In genomic region chr12:120350576-120351350, GRCh38 we compare ENCODE assay signal across 19 cellular contexts. TPM values are rescaled to one million over a fixed set of nuclear protein-coding genes. Genes with fewer than 3 reads are reported as not detected.
DNase-seq lines count a peak whose midpoint lies in the region; ATAC-seq, FAIRE-seq and TF ChIP-seq lines count a peak whose summit lies in the region.
"Had no signal": no experiment of that assay in that cellular context is flagged by ENCODE, and none has a peak within 500 bp of the region (broad histone marks: within the 10 kb centered on the region; RNA-seq: fewer than 3 reads in every experiment).

No MANE protein-coding gene starts in this region.

- BruUV-seq in HepG2 (replicated peaks; lab: Mats Ljungman, UMichigan): no TSS peak

- WGBS in liver: 31% methylated on average over 19 of the region's 19 CpGs
- WGBS in HepG2 (ENCODE audit: low lambda C conversion rate): 64% methylated on average over 16 of the region's 19 CpGs
- 58 to 77% methylated on average over 19 of the region's 19 CpGs for WGBS in lung, 2 donors

- TF ChIP-seq CTCF in liver (IDR thresholded peaks at IDR 0.05; ENCODE audit: low read depth, low read length, missing input control) (no peak), HepG2 (CRISPR knock-in tag; IDR thresholded peaks at IDR 0.05) (no peak), lung (IDR thresholded peaks at IDR 0.05; ENCODE audit: control extremely low read depth, extremely low read depth) (no peak)

- H3K27me3 ChIP-seq in liver (ENCODE audit: control insufficient read depth in 4 of 4, insufficient read depth in 4 of 4, low read length in 3 of 4): no peaks in the 10 kb centered on the region
- no peaks in the 10 kb centered on the region for H3K27me3 ChIP-seq in HepG2 (ENCODE audit: control insufficient read depth in 1 of 2, insufficient read depth in 2 of 2, low read length in 2 of 2)
- H3K27me3 ChIP-seq in adipocyte (replicated peaks; ENCODE audit: control insufficient read depth, insufficient read depth, low read length): peaks cover 10% of the 10 kb centered on the region
- no peaks in the 10 kb centered on the region for H3K27me3 ChIP-seq in lung (ENCODE audit: control insufficient read depth, insufficient read depth)
- H3K27me3 ChIP-seq: adrenal gland, thyroid gland had no signal

- POLR2A ChIA-PET in HepG2 (lab: Yijun Ruan, JAX): no interaction called here

- TF ChIP-seq RAD21 in liver (IDR thresholded peaks at IDR 0.05) (peak in 1 of 2 donors; percentile 28), HepG2 (CRISPR knock-in tag; IDR thresholded peaks at IDR 0.05) (no peak)

- H3K4me1 ChIP-seq in liver (ENCODE audit: control insufficient read depth in 4 of 4, insufficient read depth in 4 of 4, low read length in 3 of 4) (peaks cover 4 to 20% (median 13%) of the 10 kb centered on the region in 4 donors), HepG2 (ENCODE audit: insufficient read depth, low read length) (no peaks in the 10 kb centered on the region), adipocyte (ENCODE audit: control insufficient read depth, insufficient read depth, low read length) (peaks cover 26% of the 10 kb centered on the region), lung (ENCODE audit: control insufficient read depth in 2 of 2, insufficient read depth in 2 of 2, low read length in 2 of 2) (peaks cover 0 to 2% of the 10 kb centered on the region in 2 donors)
- H3K4me1 ChIP-seq: parathyroid adenoma had no signal

- H3K9me3 ChIP-seq in liver (ENCODE audit: control insufficient read depth in 4 of 4, low read length in 3 of 4): no peaks in the 10 kb centered on the region
- H3K9me3 ChIP-seq in HepG2 (ENCODE audit: low read length): no peaks in the 10 kb centered on the region
- H3K9me3 ChIP-seq in adipocyte (ENCODE audit: control insufficient read depth, low read length): no peaks in the 10 kb centered on the region
- H3K9me3 ChIP-seq in lung (ENCODE audit: control insufficient read depth in 2 of 2, insufficient read depth in 1 of 2, low read length in 1 of 2): peaks cover 0 to 4% of the 10 kb centered on the region in 2 donors
- H3K9me3 ChIP-seq: adrenal gland, thyroid gland had no signal

- intact Hi-C loops in HepG2 (cut with micrococcal nuclease; ENCODE audit: unreplicated experiment): no loop called here

- FAIRE-seq in HepG2 (lab: Jason Lieb, UNC): no peak

- no peak for TF ChIP-seq POLR2A in HepG2 (IDR thresholded peaks at IDR 0.05; ENCODE audit: insufficient read depth in 1 of 2, low read depth in 2 of 2, low read length in 2 of 2)

- CTCF ChIA-PET in HepG2 (lab: Yijun Ruan, JAX; ENCODE audit: low intra/inter-chr PET ratio, low total read pairs): no interaction called here

- H3K4me3 ChIP-seq in liver (ENCODE audit: low read depth in 1 of 3, low read length in 3 of 3): peak overlapping the region in 2 of 3 donors; percentile 22 to 38
- no peak overlapping the region for H3K4me3 ChIP-seq in HepG2 (replicated peaks in 1 of 3; ENCODE audit: insufficient read depth in 1 of 3, low read depth in 2 of 3, low read length in 3 of 3)
- H3K4me3 ChIP-seq in adipocyte (ENCODE audit: low read length): no peak overlapping the region
- no peak overlapping the region for H3K4me3 ChIP-seq in lung
- H3K4me3 ChIP-seq: adrenal gland, skin epidermis, thyroid gland had no signal

- peak overlapping the region; percentile 14 to 42 for H3K9ac ChIP-seq in liver (ENCODE audit: low read depth in 1 of 2, low read length in 2 of 2)
- H3K9ac ChIP-seq in HepG2 (ENCODE audit: insufficient read depth, low read depth, low read length): no peak overlapping the region
- peak overlapping the region; percentile 6 for H3K9ac ChIP-seq in adipocyte (ENCODE audit: low read length)
- H3K9ac ChIP-seq: KMS-11, parathyroid adenoma had no signal

- TF ChIP-seq EP300 in HepG2 (IDR thresholded peaks at IDR 0.05; ENCODE audit: low read depth in 2 of 2, low read length in 2 of 2) (no peak), HepG2 (CRISPR knock-in tag; IDR thresholded peaks at IDR 0.05; ENCODE audit: borderline replicate concordance) (no peak)

- no peaks in the 10 kb centered on the region for H3K79me2 ChIP-seq in HepG2 (ENCODE audit: insufficient read depth, low read length)
- H3K79me2 ChIP-seq: parathyroid adenoma had no signal

- DNase-seq in HepG2 (ENCODE audit: low spot score): no peak
- no peak for DNase-seq in adipocyte (ENCODE audit: low read depth)
- DNase-seq in lung (ENCODE audit: low spot score): peak; percentile 67
- no peak for DNase-seq in AG08395 (ENCODE audit: low spot score)
- DNase-seq in ecto neural progenitor cell (ENCODE audit: low spot score): no peak
- DNase-seq in T-helper 9 cell: no peak
- DNase-seq: activated CD8-positive, alpha-beta memory T cell treated with anti-CD3 and anti-CD28 coated beads for 24 hours; CD4-positive, CD25-positive, alpha-beta regulatory T cell; NCI-H2227 treated with DMSO at 0.1 percent for 48 hours; thyroid gland had no signal

- H3K36me3 ChIP-seq in liver (ENCODE audit: control insufficient read depth in 4 of 4, insufficient read depth in 3 of 4, low read depth in 1 of 4, low read length in 3 of 4): no peaks in the 10 kb centered on the region
- no peaks in the 10 kb centered on the region for H3K36me3 ChIP-seq in HepG2 (replicated peaks in 1 of 2; ENCODE audit: control insufficient read depth in 1 of 2, insufficient read depth in 2 of 2, low read length in 2 of 2)
- no peaks in the 10 kb centered on the region for H3K36me3 ChIP-seq in adipocyte (ENCODE audit: control insufficient read depth, insufficient read depth, low read length, severe bottlenecking)
- no peaks in the 10 kb centered on the region for H3K36me3 ChIP-seq in lung (ENCODE audit: control insufficient read depth in 2 of 2, insufficient read depth in 2 of 2, low read length in 2 of 2)
- H3K36me3 ChIP-seq: adrenal gland, thyroid gland had no signal

- H3K4me2 ChIP-seq in HepG2 (ENCODE audit: low read depth, low read length): no peak overlapping the region
- H3K4me2 ChIP-seq: KMS-11 had no signal

- no peaks in the 10 kb centered on the region for H4K20me1 ChIP-seq in HepG2 (ENCODE audit: insufficient read depth, low read length)

- ATAC-seq in HepG2 (no peak; the same call in 2 of the 3 replicates), lung (ENCODE audit: insufficient read depth, low FRiP score) (peak; percentile 47), HG03097 (IDR thresholded peaks at IDR 0.05; ENCODE audit: low FRiP score, unreplicated experiment) (no peak)

- in situ Hi-C loops in HepG2 (cut with HindIII; ENCODE audit: extremely low pct_ligation_motif_present, low pct_unique_long_range_greater_than_20kb): no loop called here

- H3K27ac ChIP-seq in liver (ENCODE audit: low read depth in 1 of 2, low read length in 2 of 2) (peak overlapping the region in 1 of 2 donors; percentile 50), HepG2 (ENCODE audit: extremely low read length, insufficient read depth, low read length) (no peak overlapping the region), lung (ENCODE audit: low read depth in 1 of 2, low read length in 1 of 2) (no peak overlapping the region)
- H3K27ac ChIP-seq: adrenal gland, KMS-11, parathyroid adenoma, skin epidermis, thyroid gland had no signal

- no peak overlapping the region for H2AFZ ChIP-seq in HepG2 (ENCODE audit: low read length)
- H2AFZ ChIP-seq: parathyroid adenoma had no signal

RNA-seq across cellular contexts. Expression of gene MSI1, which starts 18.2 kb away (rescaled TPM):
- 1 to 10 TPM in 1 of 2 donors, not detected in 1; 1.2 TPM for total RNA-seq in liver
- polyA plus RNA-seq in liver: under 1 TPM in 1 of 2 donors, not detected in 1; 0.13 TPM
- total RNA-seq in HepG2 (2016; rRNA removed; fragmentation: Illumina TruSeq; extraction: Trizol): 0.46 and 0.80 TPM in 2 replicates
- 0.44 and 0.61 TPM in 2 replicates for total RNA-seq in HepG2 (2016; cell fraction: cytosol; rRNA removed; fragmentation: Illumina TruSeq; extraction: Trizol; ENCODE audit: low read depth)
- 0.37 and 0.48 TPM in 2 replicates for total RNA-seq in HepG2 (2016; cell fraction: insoluble cytoplasmic fraction; rRNA removed; fragmentation: Illumina TruSeq; extraction: Trizol)
- total RNA-seq in HepG2 (2016; cell fraction: membrane; rRNA removed; fragmentation: Illumina TruSeq; extraction: Trizol): 1.1 TPM in 2 replicates
- 0.56 and 0.75 TPM in 2 replicates for total RNA-seq in HepG2 (2016; cell fraction: nucleus; rRNA removed; fragmentation: Illumina TruSeq; extraction: Trizol)
- polyA plus RNA-seq in HepG2 (2011; rRNA removed): 0.08 and 0.09 TPM in 2 replicates
- polyA plus RNA-seq in HepG2 (2011; cell fraction: cytosol; rRNA removed): 0.09 TPM in 1 of 2 replicates, not detected in the other
- polyA plus RNA-seq in HepG2 (2011; cell fraction: nucleus; rRNA removed): 0.27 and 0.28 TPM in 2 replicates
- 0.05 TPM in 1 of 2 replicates, not detected in the other for polyA plus RNA-seq in HepG2 (2012)
- 0.61 and 0.75 TPM in 2 replicates for polyA plus RNA-seq in HepG2 (2016; cell fraction: cytosol; fragmentation: Illumina TruSeq; extraction: Trizol; ENCODE audit: low read depth)
- 0.61 and 1.6 TPM in 2 replicates for polyA plus RNA-seq in HepG2 (2016; cell fraction: insoluble cytoplasmic fraction; fragmentation: Illumina TruSeq; extraction: Trizol; ENCODE audit: low read depth)
- polyA plus RNA-seq in HepG2 (2016; cell fraction: membrane; fragmentation: Illumina TruSeq; extraction: Trizol; ENCODE audit: low read depth): 0.93 and 1.2 TPM in 2 replicates
- 1.5 and 3.3 TPM in 2 replicates for polyA plus RNA-seq in HepG2 (2016; cell fraction: nucleus; fragmentation: Illumina TruSeq; extraction: Trizol; ENCODE audit: insufficient read depth, low read depth)
- 0.18 TPM in 1 of 2 replicates, not detected in the other for polyA minus RNA-seq in HepG2 (2011; rRNA and poly(A)+ RNA removed; ENCODE audit: low replicate concordance)
- polyA minus RNA-seq in HepG2 (2011; cell fraction: cytosol; rRNA and poly(A)+ RNA removed): not detected in 2 replicates
- not detected in 2 replicates for polyA minus RNA-seq in HepG2 (2011; cell fraction: nucleus; rRNA and poly(A)+ RNA removed)
- total RNA-seq in lung: 1 to 10 TPM in 1 of 2 donors, under 1 TPM in 1; 0.95 to 3.5 TPM
- polyA plus RNA-seq in lung: under 1 TPM; 0.18 to 0.22 TPM
- total RNA-seq: activated T-helper 1 cell treated with anti-CD3 and anti-CD28 coated beads, Interleukin-12 subunit alpha, Interleukin-12 subunit beta, Interleukin-2, Interleukin-4 antibody, amounts not matched to agents 30 ng/mL and 10 ng/mL and 1 ng/mL, durations not matched to agents 14 hours and 24 hours and 36 hours; CD4-positive, CD25-positive, alpha-beta regulatory T cell; fibroblast of villous mesenchyme; T-helper 2 cell treated with Interferon-gamma antibody and Interleukin-4, amounts not matched to agents 100 ng/mL and 5 ng/mL, for 36 hours had no signal
- polyA plus RNA-seq: CD4-positive, CD25-positive, alpha-beta regulatory T cell had no signal

RNA-seq across cellular contexts. Expression of gene PLA2G1B, which starts 23.2 kb away (rescaled TPM):
- total RNA-seq in liver (1 to 10 TPM in 1 of 2 donors, under 1 TPM in 1; 0.84 to 1.4 TPM), HepG2 (2016; rRNA removed; fragmentation: Illumina TruSeq; extraction: Trizol) (0.87 and 1.4 TPM in 2 replicates), lung (10 to 100 TPM in 1 of 2 donors, 1 to 10 TPM in 1; 6.5 to 33.9 TPM)
- polyA plus RNA-seq in liver (1 to 10 TPM in 1 of 2 donors, under 1 TPM in 1; 0.39 to 4.6 TPM), HepG2 (2011; rRNA removed) (0.33 and 0.59 TPM in 2 replicates), lung (100 to 1,000 TPM in 1 of 2 donors, 10 to 100 TPM in 1; 24.4 to 193 TPM)
- total RNA-seq in HepG2 (2016; cell fraction: cytosol; rRNA removed; fragmentation: Illumina TruSeq; extraction: Trizol; ENCODE audit: low read depth): 1.4 and 1.6 TPM in 2 replicates
- 1.4 and 2.0 TPM in 2 replicates for total RNA-seq in HepG2 (2016; cell fraction: insoluble cytoplasmic fraction; rRNA removed; fragmentation: Illumina TruSeq; extraction: Trizol)
- 1.3 and 1.4 TPM in 2 replicates for total RNA-seq in HepG2 (2016; cell fraction: membrane; rRNA removed; fragmentation: Illumina TruSeq; extraction: Trizol)
- total RNA-seq in HepG2 (2016; cell fraction: nucleus; rRNA removed; fragmentation: Illumina TruSeq; extraction: Trizol): 1.1 TPM in 1 of 2 replicates, not detected in the other
- polyA plus RNA-seq in HepG2 (2011; cell fraction: cytosol; rRNA removed): 0.42 and 0.54 TPM in 2 replicates
- not detected in 2 replicates for polyA plus RNA-seq in HepG2 (2011; cell fraction: nucleus; rRNA removed)
- polyA plus RNA-seq in HepG2 (2012): 0.41 and 0.44 TPM in 2 replicates
- 1.4 and 1.7 TPM in 2 replicates for polyA plus RNA-seq in HepG2 (2016; cell fraction: cytosol; fragmentation: Illumina TruSeq; extraction: Trizol; ENCODE audit: low read depth)
- polyA plus RNA-seq in HepG2 (2016; cell fraction: insoluble cytoplasmic fraction; fragmentation: Illumina TruSeq; extraction: Trizol; ENCODE audit: low read depth): 1.0 and 1.1 TPM in 2 replicates
- polyA plus RNA-seq in HepG2 (2016; cell fraction: membrane; fragmentation: Illumina TruSeq; extraction: Trizol; ENCODE audit: low read depth): 1.1 and 1.2 TPM in 2 replicates
- 1.7 TPM in 1 of 2 replicates, not detected in the other for polyA plus RNA-seq in HepG2 (2016; cell fraction: nucleus; fragmentation: Illumina TruSeq; extraction: Trizol; ENCODE audit: insufficient read depth, low read depth)
- not detected in 2 replicates for polyA minus RNA-seq in HepG2 (2011; rRNA and poly(A)+ RNA removed; ENCODE audit: low replicate concordance)
- not detected in 2 replicates for polyA minus RNA-seq in HepG2 (2011; cell fraction: cytosol; rRNA and poly(A)+ RNA removed)
- not detected in 2 replicates for polyA minus RNA-seq in HepG2 (2011; cell fraction: nucleus; rRNA and poly(A)+ RNA removed)
- total RNA-seq: activated T-helper 1 cell treated with anti-CD3 and anti-CD28 coated beads, Interleukin-12 subunit alpha, Interleukin-12 subunit beta, Interleukin-2, Interleukin-4 antibody, amounts not matched to agents 30 ng/mL and 10 ng/mL and 1 ng/mL, durations not matched to agents 14 hours and 24 hours and 36 hours; CD4-positive, CD25-positive, alpha-beta regulatory T cell; fibroblast of villous mesenchyme; T-helper 2 cell treated with Interferon-gamma antibody and Interleukin-4, amounts not matched to agents 100 ng/mL and 5 ng/mL, for 36 hours; thyroid gland had no signal

RNA-seq across cellular contexts. Expression of gene SIRT4, which starts 48.6 kb away (rescaled TPM):
- total RNA-seq in liver (1 to 10 TPM; 1.6 to 2.3 TPM), HepG2 (2016; rRNA removed; fragmentation: Illumina TruSeq; extraction: Trizol) (3.4 and 7.0 TPM in 2 replicates), lung (1 to 10 TPM; 1.2 to 5.9 TPM)
- polyA plus RNA-seq in liver (1 to 10 TPM; 1.6 to 4.2 TPM), HepG2 (2011; rRNA removed) (4.8 and 5.8 TPM in 2 replicates), lung (1 to 10 TPM in 1 of 2 donors, under 1 TPM in 1; 0.95 to 2.2 TPM)
- 1.7 and 1.8 TPM in 2 replicates for total RNA-seq in HepG2 (2016; cell fraction: cytosol; rRNA removed; fragmentation: Illumina TruSeq; extraction: Trizol; ENCODE audit: low read depth)
- total RNA-seq in HepG2 (2016; cell fraction: insoluble cytoplasmic fraction; rRNA removed; fragmentation: Illumina TruSeq; extraction: Trizol): 3.3 and 4.9 TPM in 2 replicates
- total RNA-seq in HepG2 (2016; cell fraction: membrane; rRNA removed; fragmentation: Illumina TruSeq; extraction: Trizol): 1.4 and 1.9 TPM in 2 replicates
- 1.8 and 2.1 TPM in 2 replicates for total RNA-seq in HepG2 (2016; cell fraction: nucleus; rRNA removed; fragmentation: Illumina TruSeq; extraction: Trizol)
- polyA plus RNA-seq in HepG2 (2011; cell fraction: cytosol; rRNA removed): 4.1 and 5.0 TPM in 2 replicates
- polyA plus RNA-seq in HepG2 (2011; cell fraction: nucleus; rRNA removed): 2.5 and 3.0 TPM in 2 replicates
- polyA plus RNA-seq in HepG2 (2012): 4.1 and 6.6 TPM in 2 replicates
- polyA plus RNA-seq in HepG2 (2016; cell fraction: cytosol; fragmentation: Illumina TruSeq; extraction: Trizol; ENCODE audit: low read depth): 0.69 and 0.86 TPM in 2 replicates
- 4.5 and 4.9 TPM in 2 replicates for polyA plus RNA-seq in HepG2 (2016; cell fraction: insoluble cytoplasmic fraction; fragmentation: Illumina TruSeq; extraction: Trizol; ENCODE audit: low read depth)
- polyA plus RNA-seq in HepG2 (2016; cell fraction: membrane; fragmentation: Illumina TruSeq; extraction: Trizol; ENCODE audit: low read depth): 0.82 and 0.95 TPM in 2 replicates
- polyA plus RNA-seq in HepG2 (2016; cell fraction: nucleus; fragmentation: Illumina TruSeq; extraction: Trizol; ENCODE audit: insufficient read depth, low read depth): 2.4 and 2.7 TPM in 2 replicates
- 0.91 and 4.7 TPM in 2 replicates for polyA minus RNA-seq in HepG2 (2011; rRNA and poly(A)+ RNA removed; ENCODE audit: low replicate concordance)
- 0.79 and 1.8 TPM in 2 replicates for polyA minus RNA-seq in HepG2 (2011; cell fraction: cytosol; rRNA and poly(A)+ RNA removed)
- 2.3 and 3.9 TPM in 2 replicates for polyA minus RNA-seq in HepG2 (2011; cell fraction: nucleus; rRNA and poly(A)+ RNA removed)

RNA-seq across cellular contexts. Expression of gene RNU4-1, which starts 57.7 kb away (rescaled TPM):
- total RNA-seq in liver (under 1 TPM; under 0.01 TPM), HepG2 (2016; rRNA removed; fragmentation: Illumina TruSeq; extraction: Trizol) (623 and 7,407 TPM in 2 replicates), lung (1,000 to 10,000 TPM in 1 of 2 donors, under 1 TPM in 1; under 0.01 to 2,200 TPM)
- polyA plus RNA-seq in liver (10 to 100 TPM in 1 of 2 donors, not detected in 1; 26.0 TPM), HepG2 (2011; rRNA removed) (not detected in 2 replicates), lung (not detected)
- total RNA-seq in HepG2 (2016; cell fraction: cytosol; rRNA removed; fragmentation: Illumina TruSeq; extraction: Trizol; ENCODE audit: low read depth): 43,967 and 49,615 TPM in 2 replicates
- total RNA-seq in HepG2 (2016; cell fraction: insoluble cytoplasmic fraction; rRNA removed; fragmentation: Illumina TruSeq; extraction: Trizol): 747 and 6,785 TPM in 2 replicates
- 4,501 and 5,797 TPM in 2 replicates for total RNA-seq in HepG2 (2016; cell fraction: membrane; rRNA removed; fragmentation: Illumina TruSeq; extraction: Trizol)
- total RNA-seq in HepG2 (2016; cell fraction: nucleus; rRNA removed; fragmentation: Illumina TruSeq; extraction: Trizol): 25,631 and 27,214 TPM in 2 replicates
- polyA plus RNA-seq in HepG2 (2011; cell fraction: cytosol; rRNA removed): under 0.01 TPM in 2 replicates
- polyA plus RNA-seq in HepG2 (2011; cell fraction: nucleus; rRNA removed): under 0.01 TPM in 2 replicates
- polyA plus RNA-seq in HepG2 (2012): 161 and 404 TPM in 2 replicates
- 58.8 TPM in 1 of 2 replicates, not detected in the other for polyA plus RNA-seq in HepG2 (2016; cell fraction: cytosol; fragmentation: Illumina TruSeq; extraction: Trizol; ENCODE audit: low read depth)
- not detected in 2 replicates for polyA plus RNA-seq in HepG2 (2016; cell fraction: insoluble cytoplasmic fraction; fragmentation: Illumina TruSeq; extraction: Trizol; ENCODE audit: low read depth)
- polyA plus RNA-seq in HepG2 (2016; cell fraction: membrane; fragmentation: Illumina TruSeq; extraction: Trizol; ENCODE audit: low read depth): not detected in 2 replicates
- 62.4 TPM in 1 of 2 replicates, not detected in the other for polyA plus RNA-seq in HepG2 (2016; cell fraction: nucleus; fragmentation: Illumina TruSeq; extraction: Trizol; ENCODE audit: insufficient read depth, low read depth)
- under 0.01 TPM in 2 replicates for polyA minus RNA-seq in HepG2 (2011; rRNA and poly(A)+ RNA removed; ENCODE audit: low replicate concordance)
- polyA minus RNA-seq in HepG2 (2011; cell fraction: cytosol; rRNA and poly(A)+ RNA removed): 32,519 and 40,246 TPM in 2 replicates
- polyA minus RNA-seq in HepG2 (2011; cell fraction: nucleus; rRNA and poly(A)+ RNA removed): under 0.01 TPM in 2 replicates
- polyA plus RNA-seq: adrenal gland; CD4-positive, CD25-positive, alpha-beta regulatory T cell had no signal

RNA-seq across cellular contexts. Expression of gene RNU4-2, which starts 59.1 kb away (rescaled TPM):
- total RNA-seq in liver (under 1 TPM; under 0.01 TPM), HepG2 (2016; rRNA removed; fragmentation: Illumina TruSeq; extraction: Trizol) (1,104 and 11,327 TPM in 2 replicates), lung (over 10,000 TPM in 1 of 2 donors, under 1 TPM in 1; under 0.01 to 10,045 TPM)
- polyA plus RNA-seq in liver (10 to 100 TPM in 1 of 2 donors, not detected in 1; 82.7 TPM), HepG2 (2011; rRNA removed) (under 0.01 TPM in 2 replicates), lung (not detected)
- 75,622 and 87,357 TPM in 2 replicates for total RNA-seq in HepG2 (2016; cell fraction: cytosol; rRNA removed; fragmentation: Illumina TruSeq; extraction: Trizol; ENCODE audit: low read depth)
- 1,281 and 10,696 TPM in 2 replicates for total RNA-seq in HepG2 (2016; cell fraction: insoluble cytoplasmic fraction; rRNA removed; fragmentation: Illumina TruSeq; extraction: Trizol)
- total RNA-seq in HepG2 (2016; cell fraction: membrane; rRNA removed; fragmentation: Illumina TruSeq; extraction: Trizol): 7,098 and 8,950 TPM in 2 replicates
- 36,023 and 40,311 TPM in 2 replicates for total RNA-seq in HepG2 (2016; cell fraction: nucleus; rRNA removed; fragmentation: Illumina TruSeq; extraction: Trizol)
- under 0.01 TPM in 2 replicates for polyA plus RNA-seq in HepG2 (2011; cell fraction: cytosol; rRNA removed)
- polyA plus RNA-seq in HepG2 (2011; cell fraction: nucleus; rRNA removed): under 0.01 TPM in 2 replicates
- polyA plus RNA-seq in HepG2 (2012): 161 and 363 TPM in 2 replicates
- 126 TPM in 1 of 2 replicates, not detected in the other for polyA plus RNA-seq in HepG2 (2016; cell fraction: cytosol; fragmentation: Illumina TruSeq; extraction: Trizol; ENCODE audit: low read depth)
- polyA plus RNA-seq in HepG2 (2016; cell fraction: insoluble cytoplasmic fraction; fragmentation: Illumina TruSeq; extraction: Trizol; ENCODE audit: low read depth): not detected in 2 replicates
- polyA plus RNA-seq in HepG2 (2016; cell fraction: membrane; fragmentation: Illumina TruSeq; extraction: Trizol; ENCODE audit: low read depth): not detected in 2 replicates
- polyA plus RNA-seq in HepG2 (2016; cell fraction: nucleus; fragmentation: Illumina TruSeq; extraction: Trizol; ENCODE audit: insufficient read depth, low read depth): 46.8 TPM in 1 of 2 replicates, not detected in the other
- polyA minus RNA-seq in HepG2 (2011; rRNA and poly(A)+ RNA removed; ENCODE audit: low replicate concordance): under 0.01 TPM in 2 replicates
- 35,022 and 47,630 TPM in 2 replicates for polyA minus RNA-seq in HepG2 (2011; cell fraction: cytosol; rRNA and poly(A)+ RNA removed)
- under 0.01 TPM in 2 replicates for polyA minus RNA-seq in HepG2 (2011; cell fraction: nucleus; rRNA and poly(A)+ RNA removed)
- polyA plus RNA-seq: adrenal gland had no signal

Comparison
In these comparisons a context has a peak if more than half of its experiments do, and no peak if none do; other contexts are left out.
1. H3K4me3 ChIP-seq: peak in liver (2 of 3); none in HepG2 (0 of 3), adipocyte (single experiment) and lung (single experiment).